ENCODE assay signal across 1 cellular context in genomic region chr14:22558221-22558913, GRCh38.
TF ChIP-seq lines count a peak whose summit lies in the region.

No MANE protein-coding gene starts in this region.

TF ChIP-seq in H1, 55 proteins besides CTCF, POLR2A, EP300 and RAD21 (continued from another document):
- no peak for TF ChIP-seq NRF1 (IDR thresholded peaks at IDR 0.05; ENCODE audit: low read depth, low read length)
- no peak for TF ChIP-seq ZNF274 (IDR thresholded peaks at IDR 0.05; ENCODE audit: borderline replicate concordance, extremely low read depth, low read length)
- no peak for TF ChIP-seq CREB1 (IDR thresholded peaks at IDR 0.05)
- no peak for TF ChIP-seq TAF1 (IDR thresholded peaks at IDR 0.05; ENCODE audit: low read depth, low read length)
- TF ChIP-seq TCF12 (IDR thresholded peaks at IDR 0.05; ENCODE audit: low read depth, low read length) = no peak
- TF ChIP-seq SIN3A (conservative IDR thresholded peaks at IDR 0.05 in 1 of 2, IDR thresholded peaks at IDR 0.05 in 1 of 2; ENCODE audit: low read depth in 1 of 2, low read length in 2 of 2) = no peak
- TF ChIP-seq SUZ12 (IDR thresholded peaks at IDR 0.05; ENCODE audit: low read length) = no peak
- TF ChIP-seq SP2 (IDR thresholded peaks at IDR 0.05; ENCODE audit: low read length) = no peak
- no peak for TF ChIP-seq KDM5A (IDR thresholded peaks at IDR 0.05; ENCODE audit: low read length)
- TF ChIP-seq, protein P1, sequence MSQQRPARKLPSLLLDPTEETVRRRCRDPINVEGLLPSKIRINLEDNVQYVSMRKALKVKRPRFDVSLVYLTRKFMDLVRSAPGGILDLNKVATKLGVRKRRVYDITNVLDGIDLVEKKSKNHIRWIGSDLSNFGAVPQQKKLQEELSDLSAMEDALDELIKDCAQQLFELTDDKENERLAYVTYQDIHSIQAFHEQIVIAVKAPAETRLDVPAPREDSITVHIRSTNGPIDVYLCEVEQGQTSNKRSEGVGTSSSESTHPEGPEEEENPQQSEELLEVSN (IDR thresholded peaks at IDR 0.05) = no peak
- no peak for TF ChIP-seq TAF7 (optimal IDR thresholded peaks at IDR 0.05; ENCODE audit: borderline replicate concordance, low read depth, low read length)
- no peak for TF ChIP-seq CHD1 (IDR thresholded peaks at IDR 0.05; ENCODE audit: low read depth, low read length)
TF ChIP-seq in H1: peak in this region for 0.
